ENCODE assay signal across 10 cellular contexts in the genomic region with DNA sequence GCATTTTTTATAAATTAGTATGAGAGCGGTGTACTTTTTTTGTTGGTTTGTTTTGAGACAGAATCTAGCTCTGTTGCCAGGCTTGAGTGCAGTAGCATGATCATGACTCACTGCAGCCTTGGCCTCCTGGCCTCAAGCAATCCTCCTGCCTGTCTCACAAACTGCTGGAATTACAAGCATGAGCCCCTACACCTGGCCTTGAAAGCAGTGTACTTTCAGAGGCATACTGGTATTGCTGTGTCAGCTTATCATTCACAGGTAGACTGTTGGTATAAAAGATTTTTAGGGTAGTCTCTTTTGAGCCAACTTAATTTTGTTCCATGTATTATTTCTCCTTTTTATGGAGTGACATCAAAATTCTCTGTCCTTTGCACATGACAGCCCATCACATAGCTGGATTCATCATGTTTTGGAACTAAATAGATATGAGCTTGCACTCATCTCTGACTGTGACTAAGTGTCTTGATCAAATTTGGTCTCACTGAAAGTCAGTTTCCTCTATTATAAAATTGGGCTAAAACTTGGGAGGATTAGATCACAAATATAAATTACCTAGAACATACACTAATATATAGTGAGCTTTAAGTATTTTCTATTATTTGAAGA. TPM values are rescaled to one million over a fixed set of nuclear protein-coding genes. Genes with fewer than 3 reads are reported as not detected.
DNase-seq lines count a peak whose midpoint lies in the region; ATAC-seq, FAIRE-seq and TF ChIP-seq lines count a peak whose summit lies in the region.
"Had no signal": no experiment of that assay in that cellular context is flagged by ENCODE, and none has a peak within 500 bp of the region (broad histone marks: within the 10 kb centered on the region; RNA-seq: fewer than 3 reads in every experiment).

No MANE protein-coding gene starts in this region.

- no peak overlapping the region for H3K4me3 ChIP-seq in cardiac fibroblast (replicated peaks in 1 of 2; ENCODE audit: low read depth in 2 of 2, low read length in 2 of 2)
- no peak overlapping the region for H3K4me3 ChIP-seq in HepG2 (replicated peaks in 1 of 3; ENCODE audit: insufficient read depth in 1 of 3, low read depth in 2 of 3, low read length in 3 of 3)
- no peak overlapping the region for H3K4me3 ChIP-seq in aorta (ENCODE audit: low read length in 2 of 2)

- no peak for TF ChIP-seq RAD21 in HepG2 (CRISPR knock-in tag; IDR thresholded peaks at IDR 0.05)

- no peak for TF ChIP-seq EP300 in HepG2 (IDR thresholded peaks at IDR 0.05; ENCODE audit: low read depth in 2 of 2, low read length in 2 of 2)
- no peak for TF ChIP-seq EP300 in HepG2 (CRISPR knock-in tag; IDR thresholded peaks at IDR 0.05; ENCODE audit: borderline replicate concordance)

- no peak overlapping the region for H2AFZ ChIP-seq in HepG2 (ENCODE audit: low read length)

- CTCF ChIA-PET in HepG2 (lab: Yijun Ruan, JAX; ENCODE audit: low intra/inter-chr PET ratio, low total read pairs), result no interaction called here

- H3K27me3 ChIP-seq in HepG2 (ENCODE audit: control insufficient read depth in 1 of 2, insufficient read depth in 2 of 2, low read length in 2 of 2) (no peaks in the 10 kb centered on the region), aorta (ENCODE audit: control insufficient read depth in 1 of 2, insufficient read depth in 2 of 2, low read length in 1 of 2) (no peaks in the 10 kb centered on the region)

- TF ChIP-seq CTCF in cardiac fibroblast (IDR thresholded peaks at IDR 0.05; ENCODE audit: low read depth, low read length) (no peak), HepG2 (CRISPR knock-in tag; IDR thresholded peaks at IDR 0.05) (no peak)

- no peak overlapping the region for H3K27ac ChIP-seq in HepG2 (ENCODE audit: extremely low read length, insufficient read depth, low read length)
- H3K27ac ChIP-seq in aorta (ENCODE audit: low read depth in 1 of 2, low read length in 2 of 2), result no peak overlapping the region

- FAIRE-seq in HepG2 (lab: Jason Lieb, UNC), result peak; percentile 54

- DNase-seq in NCI-H146 (lab: John Stamatoyannopoulos, UW) (peak; percentile 3), NCI-H146 treated with DMSO at 0.1 percent for 48 hours (lab: John Stamatoyannopoulos, UW; ENCODE audit: unreplicated experiment) (no peak), cardiac fibroblast (ENCODE audit: low read depth in 2 of 2) (peak; percentile 95 to 97), HepG2 (ENCODE audit: low spot score) (peak; percentile 72), aorta (peak in 1 of 2 donors; percentile 50), NCI-H2227 treated with DMSO at 0.1 percent for 48 hours (lab: John Stamatoyannopoulos, UW) (no peak), DMS79 (lab: John Stamatoyannopoulos, UW) (no peak)
- DNase-seq: activated CD8-positive, alpha-beta memory T cell treated with anti-CD3 and anti-CD28 coated beads for 24 hours had no signal

- no peak for TF ChIP-seq POLR2A in HepG2 (IDR thresholded peaks at IDR 0.05; ENCODE audit: insufficient read depth in 1 of 2, low read depth in 2 of 2, low read length in 2 of 2)

- no peaks in the 10 kb centered on the region for H4K20me1 ChIP-seq in HepG2 (ENCODE audit: insufficient read depth, low read length)

- H3K4me1 ChIP-seq in HepG2 (ENCODE audit: insufficient read depth, low read length) (peaks cover 9% of the 10 kb centered on the region), aorta (ENCODE audit: control insufficient read depth in 1 of 2, insufficient read depth in 2 of 2, low read length in 2 of 2) (no peaks in the 10 kb centered on the region)

- 13% methylated on average over 1 of the region's 1 CpG for WGBS in HepG2 (ENCODE audit: low lambda C conversion rate)
- WGBS in aorta, 2 donors, result 43 to 49% methylated on average over 1 of the region's 1 CpG

- no peaks in the 10 kb centered on the region for H3K79me2 ChIP-seq in HepG2 (ENCODE audit: insufficient read depth, low read length)

- POLR2A ChIA-PET in HepG2 (lab: Yijun Ruan, JAX), result no interaction called here

- H3K9me3 ChIP-seq in HepG2 (ENCODE audit: low read length) (no peaks in the 10 kb centered on the region), aorta (ENCODE audit: control insufficient read depth, low read length) (no peaks in the 10 kb centered on the region)

- ATAC-seq in HepG2, result peak; percentile 97
- peak; percentile 66 for ATAC-seq in aorta (ENCODE audit: low FRiP score)
- ATAC-seq in HG02852 (IDR thresholded peaks at IDR 0.05; ENCODE audit: unreplicated experiment), result no peak

- H3K36me3 ChIP-seq in HepG2 (replicated peaks in 1 of 2; ENCODE audit: control insufficient read depth in 1 of 2, insufficient read depth in 2 of 2, low read length in 2 of 2) (no peaks in the 10 kb centered on the region), aorta (ENCODE audit: control insufficient read depth in 1 of 2, insufficient read depth in 2 of 2, low read length in 1 of 2) (no peaks in the 10 kb centered on the region)

- BruUV-seq in HepG2 (replicated peaks; lab: Mats Ljungman, UMichigan), result no TSS peak

- intact Hi-C loops in HepG2 (cut with micrococcal nuclease; ENCODE audit: unreplicated experiment) (no loop called here), aorta (cut with DNase I) (no loop called here)

- no peak overlapping the region for H3K9ac ChIP-seq in HepG2 (ENCODE audit: insufficient read depth, low read depth, low read length)

- in situ Hi-C loops in HepG2 (cut with HindIII; ENCODE audit: extremely low pct_ligation_motif_present, low pct_unique_long_range_greater_than_20kb), result no loop called here

- H3K4me2 ChIP-seq in HepG2 (ENCODE audit: low read depth, low read length), result no peak overlapping the region

TF ChIP-seq in HepG2, 621 proteins besides CTCF, POLR2A, EP300 and RAD21 (continues in another document):
- TF ChIP-seq ZNF235 (CRISPR knock-in tag; IDR thresholded peaks at IDR 0.05; ENCODE audit: borderline replicate concordance) (no peak), SOX13 (IDR thresholded peaks at IDR 0.05) (no peak), SOX13 (CRISPR knock-in tag; conservative IDR thresholded peaks at IDR 0.05 in 1 of 2, IDR thresholded peaks at IDR 0.05 in 1 of 2) (0 out of 4 replicates have a peak, but pooled peaks of 1 of the 2 experiments have one; percentile 17), CC2D1A (CRISPR knock-in tag; IDR thresholded peaks at IDR 0.05) (no peak), CENPX (CRISPR knock-in tag; IDR thresholded peaks at IDR 0.05) (no peak), WIZ (CRISPR knock-in tag; IDR thresholded peaks at IDR 0.05) (no peak)
- TF ChIP-seq, protein P1, sequence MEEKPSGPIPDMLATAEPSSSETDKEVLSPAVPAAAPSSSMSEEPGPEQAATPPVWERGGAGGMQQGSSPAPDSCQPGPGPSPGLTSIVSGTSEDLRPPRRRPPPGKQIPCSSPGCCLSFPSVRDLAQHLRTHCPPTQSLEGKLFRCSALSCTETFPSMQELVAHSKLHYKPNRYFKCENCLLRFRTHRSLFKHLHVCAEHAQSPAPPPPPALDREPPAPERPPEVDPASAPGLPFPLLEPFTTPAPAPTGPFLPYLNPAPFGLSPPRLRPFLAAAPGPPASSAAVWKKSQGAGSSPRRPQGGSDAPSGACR (CRISPR knock-in tag; IDR thresholded peaks at IDR 0.05), result no peak

RNA-seq across cellular contexts. Expression of gene GNAT3, which starts 12.4 kb away (rescaled TPM):
- not detected in 2 replicates for total RNA-seq in HepG2 (2016; rRNA removed; fragmentation: Illumina TruSeq; extraction: Trizol)
- total RNA-seq in HepG2 (2016; cell fraction: cytosol; rRNA removed; fragmentation: Illumina TruSeq; extraction: Trizol; ENCODE audit: low read depth), result not detected in 2 replicates
- total RNA-seq in HepG2 (2016; cell fraction: insoluble cytoplasmic fraction; rRNA removed; fragmentation: Illumina TruSeq; extraction: Trizol), result not detected in 2 replicates
- not detected in 2 replicates for total RNA-seq in HepG2 (2016; cell fraction: membrane; rRNA removed; fragmentation: Illumina TruSeq; extraction: Trizol)
- not detected in 2 replicates for total RNA-seq in HepG2 (2016; cell fraction: nucleus; rRNA removed; fragmentation: Illumina TruSeq; extraction: Trizol)
- polyA plus RNA-seq in HepG2 (2011; rRNA removed), result not detected in 2 replicates
- not detected in 2 replicates for polyA plus RNA-seq in HepG2 (2011; cell fraction: cytosol; rRNA removed)
- polyA plus RNA-seq in HepG2 (2011; cell fraction: nucleus; rRNA removed), result not detected in 2 replicates
- not detected in 2 replicates for polyA plus RNA-seq in HepG2 (2012)
- not detected in 2 replicates for polyA plus RNA-seq in HepG2 (2016; cell fraction: cytosol; fragmentation: Illumina TruSeq; extraction: Trizol; ENCODE audit: low read depth)
- not detected in 2 replicates for polyA plus RNA-seq in HepG2 (2016; cell fraction: insoluble cytoplasmic fraction; fragmentation: Illumina TruSeq; extraction: Trizol; ENCODE audit: low read depth)
- not detected in 2 replicates for polyA plus RNA-seq in HepG2 (2016; cell fraction: membrane; fragmentation: Illumina TruSeq; extraction: Trizol; ENCODE audit: low read depth)
- polyA plus RNA-seq in HepG2 (2016; cell fraction: nucleus; fragmentation: Illumina TruSeq; extraction: Trizol; ENCODE audit: insufficient read depth, low read depth), result not detected in 2 replicates
- polyA minus RNA-seq in HepG2 (2011; rRNA and poly(A)+ RNA removed; ENCODE audit: low replicate concordance), result not detected in 2 replicates
- not detected in 2 replicates for polyA minus RNA-seq in HepG2 (2011; cell fraction: cytosol; rRNA and poly(A)+ RNA removed)
- not detected in 2 replicates for polyA minus RNA-seq in HepG2 (2011; cell fraction: nucleus; rRNA and poly(A)+ RNA removed)
- total RNA-seq in aorta, result not detected
- 1 to 10 TPM in 1 of 2 donors, not detected in 1; 1.3 TPM for polyA plus RNA-seq in aorta
- total RNA-seq: A673 had no signal

Comparison
In these comparisons a context has a peak if more than half of its experiments do, and no peak if none do; other contexts are left out.
1. DNase-seq: peak in NCI-H146 (single experiment), cardiac fibroblast (2 of 2) and HepG2 (single experiment); none in NCI-H146 treated with DMSO at 0.1 percent for 48 hours (single experiment), NCI-H2227 treated with DMSO at 0.1 percent for 48 hours (single experiment) and DMS79 (single experiment).